Comparison of ENCODE assay signal across 16 cellular contexts in the genomic region with DNA sequence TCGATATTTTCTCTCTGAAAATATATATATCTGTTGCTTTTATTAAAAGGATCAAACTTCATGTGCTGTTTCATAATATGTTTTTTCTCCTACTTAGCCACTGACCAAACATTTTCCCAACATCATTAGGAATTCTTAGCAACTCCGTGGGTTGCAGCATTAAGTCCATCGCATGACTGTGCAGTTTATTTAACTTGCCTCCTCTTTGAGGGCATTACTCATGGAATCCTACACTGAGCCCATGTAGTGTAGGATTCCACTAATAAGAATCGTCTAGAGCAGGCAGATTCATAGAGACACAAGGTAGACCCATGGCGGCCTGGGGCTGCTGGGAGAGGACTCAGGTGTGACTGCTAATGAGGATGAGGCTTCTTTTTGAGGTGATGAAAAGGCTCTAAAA. TPM values are rescaled to one million over a fixed set of nuclear protein-coding genes. Genes with fewer than 3 reads are reported as not detected.
DNase-seq lines count a peak whose midpoint lies in the region; ATAC-seq, FAIRE-seq and TF ChIP-seq lines count a peak whose summit lies in the region.
"Had no signal": no experiment of that assay in that cellular context is flagged by ENCODE, and none has a peak within 500 bp of the region (broad histone marks: within the 10 kb centered on the region; RNA-seq: fewer than 3 reads in every experiment).

No MANE protein-coding gene starts in this region.

- H3K27ac Mint-ChIP-seq in CD4-positive, alpha-beta T cell: peak overlapping the region; percentile 95
- peak overlapping the region in 2 of 3 donors; percentile 25 to 72 for H3K27ac Mint-ChIP-seq in IgD-negative memory B cell
- peak overlapping the region; percentile 81 for H3K27ac Mint-ChIP-seq in chondrocyte (ENCODE audit: unreplicated experiment)
- peak overlapping the region; percentile 73 for H3K27ac Mint-ChIP-seq in nephron progenitor cell

- intact Hi-C loops in CD4-positive, alpha-beta T cell (cut with DNase I, micrococcal nuclease): no loop called here

- no peaks in the 10 kb centered on the region for H3K27me3 ChIP-seq in CD4-positive, alpha-beta T cell (ENCODE audit: control insufficient read depth, insufficient read depth, low read length)
- H3K27me3 ChIP-seq: thyroid gland had no signal

- H3K9me3 Mint-ChIP-seq in CD4-positive, alpha-beta T cell: no peaks in the 10 kb centered on the region
- H3K9me3 Mint-ChIP-seq in IgD-negative memory B cell (peaks cover 0 to 2% (median 0%) of the 10 kb centered on the region in 3 donors), chondrocyte (ENCODE audit: low read depth) (no peaks in the 10 kb centered on the region), nephron progenitor cell (no peaks in the 10 kb centered on the region)

- H3K9me3 ChIP-seq in CD4-positive, alpha-beta T cell (ENCODE audit: control insufficient read depth, low read length): no peaks in the 10 kb centered on the region
- H3K9me3 ChIP-seq: thyroid gland had no signal

- no peak for DNase-seq in CD4-positive, alpha-beta T cell
- no peak for DNase-seq in chondrocyte (ENCODE audit: low spot score)
- no peak for DNase-seq in nephron progenitor cell
- DNase-seq in anterior cingulate cortex (lab: John Stamatoyannopoulos, UW): no peak
- no peak for DNase-seq in urothelium cell line (ENCODE audit: low spot score)
- DNase-seq: DMS 273 treated with DMSO at 0.1 percent for 48 hours; nucleus accumbens; stimulated activated CD4-positive, alpha-beta T cell treated with anti-CD3 and anti-CD28 coated beads, Interleukin-12 subunit alpha, Interleukin-12 subunit beta, amount 100 ng/mL, for 4 hours; thyroid gland; WERI-Rb-1 had no signal

- no peaks in the 10 kb centered on the region for H3K27me3 Mint-ChIP-seq in CD4-positive, alpha-beta T cell
- no peaks in the 10 kb centered on the region for H3K27me3 Mint-ChIP-seq in IgD-negative memory B cell
- no peaks in the 10 kb centered on the region for H3K27me3 Mint-ChIP-seq in chondrocyte (ENCODE audit: low read depth)
- H3K27me3 Mint-ChIP-seq in nephron progenitor cell (ENCODE audit: low read depth, poor library complexity): peaks cover 4% of the 10 kb centered on the region

- no peak for ATAC-seq in CD4-positive, alpha-beta T cell (ENCODE audit: poor library complexity)
- no peak for ATAC-seq in GM19463 (IDR thresholded peaks at IDR 0.05; ENCODE audit: unreplicated experiment)
- ATAC-seq: GM12878 had no signal

- POLR2A ChIA-PET in CD4-positive, alpha-beta T cell (lab: Charles Lee): interaction anchor here (4.9 kb wide), 1 partner anchor 21 kb away, joined by 50 read pairs; no protein-coding TSS in a partner anchor

- H3K4me3 Mint-ChIP-seq in CD4-positive, alpha-beta T cell: no peak overlapping the region
- peak overlapping the region in 1 of 4 donors; percentile 63 for H3K4me3 Mint-ChIP-seq in IgD-negative memory B cell
- no peak overlapping the region for H3K4me3 Mint-ChIP-seq in chondrocyte (ENCODE audit: unreplicated experiment)
- H3K4me3 Mint-ChIP-seq in nephron progenitor cell: peak overlapping the region; percentile 23

- CTCF ChIA-PET in CD4-positive, alpha-beta T cell (lab: Charles Lee): no interaction called here

- peaks cover 58% of the 10 kb centered on the region for H3K4me1 Mint-ChIP-seq in CD4-positive, alpha-beta T cell (ENCODE audit: low read depth)
- H3K4me1 Mint-ChIP-seq in IgD-negative memory B cell (peaks cover 38 to 44% (median 39%) of the 10 kb centered on the region in 3 donors), chondrocyte (ENCODE audit: low read depth) (peaks cover 15% of the 10 kb centered on the region), nephron progenitor cell (peaks cover 31% of the 10 kb centered on the region)

- no peak for FAIRE-seq in urothelium cell line (lab: Jason Lieb, UNC)
- FAIRE-seq: bronchial epithelial cell, endothelial cell of umbilical vein, GM12878 had no signal

- TF ChIP-seq CTCF in CD4-positive, alpha-beta T cell (IDR thresholded peaks at IDR 0.05): no peak
- TF ChIP-seq CTCF in chondrocyte (IDR thresholded peaks at IDR 0.05) (no peak), nephron progenitor cell (IDR thresholded peaks at IDR 0.05) (no peak)

- peaks cover 70% of the 10 kb centered on the region for H3K36me3 Mint-ChIP-seq in CD4-positive, alpha-beta T cell (ENCODE audit: low read depth)
- peaks cover 7% of the 10 kb centered on the region for H3K36me3 Mint-ChIP-seq in IgD-negative memory B cell
- H3K36me3 Mint-ChIP-seq in chondrocyte (ENCODE audit: low read depth): peaks cover 4% of the 10 kb centered on the region
- peaks cover 39% of the 10 kb centered on the region for H3K36me3 Mint-ChIP-seq in nephron progenitor cell (ENCODE audit: low read depth)

- H3K27ac ChIP-seq in CD4-positive, alpha-beta T cell (ENCODE audit: low read depth, low read length): no peak overlapping the region
- H3K27ac ChIP-seq: SK-N-MC, thyroid gland, WERI-Rb-1 had no signal

RNA-seq across cellular contexts. Expression of a gene that starts 49.3 kb away (rescaled TPM):
- 10 to 100 TPM; 36.5 to 37.8 TPM for total RNA-seq in CD4-positive, alpha-beta T cell
- 125 TPM for polyA plus RNA-seq in IgD-negative memory B cell
- total RNA-seq in chondrocyte: 51.8 to 59.0 TPM (median 54.0 TPM) in 3 replicates
